ENCODE assay signal across 9 cellular contexts in genomic region chr19:18488838-18489626, GRCh38. TPM values are rescaled to one million over a fixed set of nuclear protein-coding genes. Genes with fewer than 3 reads are reported as not detected.
DNase-seq lines count a peak whose midpoint lies in the region; ATAC-seq and TF ChIP-seq lines count a peak whose summit lies in the region.
"Had no signal": no experiment of that assay in that cellular context is flagged by ENCODE, and none has a peak within 500 bp of the region (broad histone marks: within the 10 kb centered on the region; RNA-seq: fewer than 3 reads in every experiment).

No MANE protein-coding gene starts in this region.

- H3K4me3 ChIP-seq in BLaER1 treated with 17β-estradiol and CSF1 and Interleukin-3, amounts not matched to agents 10 nM and 100 nM = no peak overlapping the region
- no peak overlapping the region for H3K4me3 ChIP-seq in cardiac fibroblast (replicated peaks in 1 of 2; ENCODE audit: low read depth in 2 of 2, low read length in 2 of 2)
- no peak overlapping the region for H3K4me3 ChIP-seq in liver (ENCODE audit: low read depth in 1 of 3, low read length in 3 of 3)
- H3K4me3 ChIP-seq: SJSA1 had no signal

- H4K20me1 ChIP-seq in BLaER1 treated with 17β-estradiol and CSF1 and Interleukin-3, amounts not matched to agents 10 nM and 100 nM = peaks cover 50 to 100% (median 79%) of the 10 kb centered on the region in 11 experiments; a peak in 21 of 22 replicates

- peaks cover 76 to 100% (median 89%) of the 10 kb centered on the region in 10 experiments for H3K4me1 ChIP-seq in BLaER1 treated with 17β-estradiol and CSF1 and Interleukin-3, amounts not matched to agents 10 nM and 100 nM
- H3K4me1 ChIP-seq in liver (ENCODE audit: control insufficient read depth in 4 of 4, insufficient read depth in 4 of 4, low read length in 3 of 4) = peaks cover 8 to 54% (median 33%) of the 10 kb centered on the region in 4 donors

- ATAC-seq in GM18873 (IDR thresholded peaks at IDR 0.05; ENCODE audit: low FRiP score, unreplicated experiment) (no peak), HG03045 (IDR thresholded peaks at IDR 0.05; ENCODE audit: unreplicated experiment) (no peak)

- H3K9me3 ChIP-seq in BLaER1 treated with 17β-estradiol and CSF1 and Interleukin-3, amounts not matched to agents 10 nM and 100 nM (replicated peaks in 1 of 11) = no peaks in the 10 kb centered on the region
- no peaks in the 10 kb centered on the region for H3K9me3 ChIP-seq in liver (ENCODE audit: control insufficient read depth in 4 of 4, low read length in 3 of 4)
- H3K9me3 ChIP-seq: SJSA1 had no signal

- H3K9ac ChIP-seq in BLaER1 treated with 17β-estradiol and CSF1 and Interleukin-3, amounts not matched to agents 10 nM and 100 nM = peak overlapping the region in 8 of 11 experiments; percentile 10 to 72 (median 31); a peak in 10 of 22 replicates
- H3K9ac ChIP-seq in liver (ENCODE audit: low read depth in 1 of 2, low read length in 2 of 2) = peak overlapping the region in 1 of 2 donors; percentile 21

- TF ChIP-seq CTCF in LNCAP (IDR thresholded peaks at IDR 0.05) (peak; percentile 46), cardiac fibroblast (IDR thresholded peaks at IDR 0.05; ENCODE audit: low read depth, low read length) (peak; percentile 13), liver (IDR thresholded peaks at IDR 0.05; ENCODE audit: low read depth, low read length, missing input control) (peak; percentile 48)

- peak; percentile 70 to 73 for TF ChIP-seq RAD21 in liver (IDR thresholded peaks at IDR 0.05)

- H3K27ac ChIP-seq in BLaER1 treated with 17β-estradiol and CSF1 and Interleukin-3, amounts not matched to agents 10 nM and 100 nM = peak overlapping the region in 6 of 11 experiments; percentile 18 to 99 (median 94); a peak in 10 of 22 replicates
- peak overlapping the region; percentile 78 to 88 for H3K27ac ChIP-seq in liver (ENCODE audit: low read depth in 1 of 2, low read length in 2 of 2)
- H3K27ac ChIP-seq: SJSA1 had no signal

- 40% methylated on average over 22 of the region's 22 CpGs for WGBS in liver

- H3K27me3 ChIP-seq in BLaER1 treated with 17β-estradiol and CSF1 and Interleukin-3, amounts not matched to agents 10 nM and 100 nM = no peaks in the 10 kb centered on the region
- H3K27me3 ChIP-seq in liver (ENCODE audit: control insufficient read depth in 4 of 4, insufficient read depth in 4 of 4, low read length in 3 of 4) = no peaks in the 10 kb centered on the region
- H3K27me3 ChIP-seq: SJSA1 had no signal

- DNase-seq in cardiac fibroblast (ENCODE audit: low read depth in 2 of 2) (no peak), mucosa of gallbladder (ENCODE audit: low spot score) (no peak), SKM-1 treated with dmso at 0.1 percent for 144 hours (lab: John Stamatoyannopoulos, UW; ENCODE audit: unreplicated experiment) (no peak)

- peaks cover 0 to 55% (median 7%) of the 10 kb centered on the region in 11 experiments; a peak in 11 of 22 replicates for H3K36me3 ChIP-seq in BLaER1 treated with 17β-estradiol and CSF1 and Interleukin-3, amounts not matched to agents 10 nM and 100 nM
- H3K36me3 ChIP-seq in liver (ENCODE audit: control insufficient read depth in 4 of 4, insufficient read depth in 3 of 4, low read depth in 1 of 4, low read length in 3 of 4) = no peaks in the 10 kb centered on the region

- peak overlapping the region; percentile 27 to 98 (median 95); a peak in 21 of 22 replicates for H3K4me2 ChIP-seq in BLaER1 treated with 17β-estradiol and CSF1 and Interleukin-3, amounts not matched to agents 10 nM and 100 nM

TF ChIP-seq in liver, 16 proteins besides CTCF, POLR2A, EP300 and RAD21:
- TF ChIP-seq REST (IDR thresholded peaks at IDR 0.05) = peak; percentile 95
- peak; percentile 31 for TF ChIP-seq YY1 (IDR thresholded peaks at IDR 0.05)
- TF ChIP-seq HNF4G (IDR thresholded peaks at IDR 0.05) = no peak
- peak in 1 of 2 donors; percentile 52 for TF ChIP-seq EGR1 (IDR thresholded peaks at IDR 0.05; ENCODE audit: low read depth in 2 of 2)
- peak in 1 of 2 donors; percentile 59 for TF ChIP-seq RXRA (IDR thresholded peaks at IDR 0.05)
- TF ChIP-seq SP1 (IDR thresholded peaks at IDR 0.05) = peak; percentile 32
- TF ChIP-seq JUND (IDR thresholded peaks at IDR 0.05) = no peak
- peak; percentile 22 to 36 for TF ChIP-seq HNF4A (conservative IDR thresholded peaks at IDR 0.05)
TF ChIP-seq in liver: peak in this region for 6.

RNA-seq across cellular contexts. Expression of gene ELL, which starts 32.8 kb away (rescaled TPM):
- 10 to 100 TPM in 1 of 2 donors, 1 to 10 TPM in 1; 7.6 to 10.5 TPM for total RNA-seq in liver
- 1 to 10 TPM; 4.5 to 5.6 TPM for polyA plus RNA-seq in liver
- 20.1 TPM for total RNA-seq in mucosa of gallbladder

RNA-seq across cellular contexts. Expression of gene ISYNA1, which starts 51.1 kb away (rescaled TPM):
- total RNA-seq in liver (10 to 100 TPM in 1 of 2 donors, 1 to 10 TPM in 1; 8.0 to 41.9 TPM), mucosa of gallbladder (37.1 TPM)
- 10 to 100 TPM in 1 of 2 donors, 1 to 10 TPM in 1; 4.7 to 12.1 TPM for polyA plus RNA-seq in liver

RNA-seq across cellular contexts. Expression of gene FKBP8, which starts 54.3 kb away (rescaled TPM):
- total RNA-seq in liver (100 to 1,000 TPM in 1 of 2 donors, 10 to 100 TPM in 1; 75.8 to 225 TPM), mucosa of gallbladder (226 TPM)
- polyA plus RNA-seq in liver = 100 to 1,000 TPM in 1 of 2 donors, 10 to 100 TPM in 1; 59.1 to 126 TPM
